In the genomic region with DNA sequence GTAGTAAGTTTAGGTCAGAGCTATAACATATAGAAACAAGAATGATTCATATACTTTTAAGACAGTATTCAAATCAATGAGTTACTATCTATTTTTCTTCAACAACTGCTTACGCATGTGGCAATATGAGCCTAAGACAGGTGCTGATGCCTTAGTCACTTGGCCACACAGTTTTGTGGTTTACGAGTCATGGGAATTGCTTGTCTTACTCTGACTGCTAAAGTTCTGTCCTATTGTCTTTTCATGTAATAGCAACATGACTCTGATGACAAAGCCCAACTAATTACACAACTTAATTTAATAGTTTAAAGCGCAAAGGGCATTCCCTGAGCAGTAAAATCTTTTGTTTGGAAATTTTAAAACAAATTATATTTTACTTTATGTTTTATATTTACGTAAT, we compare ENCODE assay signal across 8 cellular contexts.
A peak's percentile ranks its signal among the peaks of the same experiment; 100 is the strongest.
DNase-seq lines count a peak whose midpoint lies in the region; ATAC-seq and TF ChIP-seq lines count a peak whose summit lies in the region.

No MANE protein-coding gene starts in this region.

- H3K27ac ChIP-seq in HEK293 (ENCODE audit: extremely low read depth, low read depth, low read length) (no peak overlapping the region), RWPE1 (no peak overlapping the region), iPS-20b (ENCODE audit: low read length) (peak overlapping the region; percentile 84), spleen (no peak overlapping the region)

- no peak for TF ChIP-seq POLR2A in spleen (IDR thresholded peaks at IDR 0.05)

- no peak for TF ChIP-seq CTCF in HEK293 (tag by site-specific recombination; IDR thresholded peaks at IDR 0.05)
- TF ChIP-seq CTCF in RWPE1 (conservative IDR thresholded peaks at IDR 0.05; ENCODE audit: low read depth): no peak
- TF ChIP-seq CTCF in spleen (IDR thresholded peaks at IDR 0.05 in 8 of 11, conservative IDR thresholded peaks at IDR 0.05 in 3 of 11): no peak

- peak overlapping the region; percentile 77; the same call in 1 of the 2 replicates for H3K9ac ChIP-seq in iPS-20b (ENCODE audit: low read depth, low read length)

- DNase-seq in ELR (ENCODE audit: low read depth) (peak; percentile 93), RWPE1 (ENCODE audit: low spot score) (peak; percentile 63), left colon (no peak), NCI-H1105 treated with DMSO at 0.1 percent for 48 hours (lab: John Stamatoyannopoulos, UW) (no peak), spleen (no peak)
- no peak for DNase-seq in activated CD8-positive, alpha-beta memory T cell treated with anti-CD3 and anti-CD28 coated beads, Interleukin-2, amount 50 U/mL, for 4 hours

- intact Hi-C loops in left colon (cut with DNase I, micrococcal nuclease) (no loop called here), spleen (cut with DNase I; ENCODE audit: low total_unique reads) (no loop called here)

- POLR2A ChIA-PET in HEK293 (lab: Yijun Ruan, JAX): no interaction called here
- POLR2A ChIA-PET in RWPE1 (lab: Yijun Ruan, JAX; ENCODE audit: low non-redundant PET): no interaction called here

- no peaks in the 10 kb centered on the region for H3K9me3 ChIP-seq in HEK293 (ENCODE audit: control insufficient read depth, insufficient read depth, low read depth, low read length)
- no peaks in the 10 kb centered on the region for H3K9me3 ChIP-seq in iPS-20b (ENCODE audit: insufficient read depth, low read depth, low read length)
- H3K9me3 ChIP-seq in spleen: no peaks in the 10 kb centered on the region

- WGBS in spleen, 5 donors: 86 to 95% (median 87%) methylated on average over 4 of the region's 4 CpGs

- no peak for ATAC-seq in left colon

- H3K36me3 ChIP-seq in HEK293 (ENCODE audit: control insufficient read depth in 2 of 2, insufficient read depth in 1 of 2, low read length in 2 of 2): no peaks in the 10 kb centered on the region
- H3K36me3 ChIP-seq in iPS-20b (ENCODE audit: insufficient read depth, low read depth, low read length): no peaks in the 10 kb centered on the region
- H3K36me3 ChIP-seq in spleen: no peaks in the 10 kb centered on the region

- H3K4me1 ChIP-seq in HEK293 (ENCODE audit: control insufficient read depth, insufficient read depth, low read length): no peaks in the 10 kb centered on the region
- H3K4me1 ChIP-seq in iPS-20b (ENCODE audit: insufficient read depth, low read length): peaks cover 27% of the 10 kb centered on the region; the same call in 1 of the 2 replicates
- no peaks in the 10 kb centered on the region for H3K4me1 ChIP-seq in spleen

- no peaks in the 10 kb centered on the region for H3K27me3 ChIP-seq in iPS-20b (ENCODE audit: insufficient read depth, low read length)
- no peaks in the 10 kb centered on the region for H3K27me3 ChIP-seq in spleen (replicated peaks in 1 of 7)

- H3K4me3 ChIP-seq in HEK293 (ENCODE audit: low read depth, low read length): no peak overlapping the region
- no peak overlapping the region for H3K4me3 ChIP-seq in iPS-20b (ENCODE audit: low read length)
- H3K4me3 ChIP-seq in spleen: no peak overlapping the region

- CTCF ChIA-PET in HEK293 (lab: Yijun Ruan, JAX) (interaction anchor here (0.9 kb wide), 1 partner anchor 10 kb away, joined by 3 read pairs; no protein-coding TSS in a partner anchor), RWPE1 (lab: Yijun Ruan, JAX) (no interaction called here)

TF ChIP-seq in HEK293, 187 proteins besides CTCF, POLR2A, EP300 and RAD21:
- TF ChIP-seq ZNF350 (tag by site-specific recombination; IDR thresholded peaks at IDR 0.05): 0 out of 2 replicates have a peak, but pooled peaks have one; percentile 19
- TF ChIP-seq ZXDB (tag by site-specific recombination; IDR thresholded peaks at IDR 0.05): 0 out of 2 replicates have a peak, but pooled peaks have one; percentile 9
- TF ChIP-seq, protein P1, sequence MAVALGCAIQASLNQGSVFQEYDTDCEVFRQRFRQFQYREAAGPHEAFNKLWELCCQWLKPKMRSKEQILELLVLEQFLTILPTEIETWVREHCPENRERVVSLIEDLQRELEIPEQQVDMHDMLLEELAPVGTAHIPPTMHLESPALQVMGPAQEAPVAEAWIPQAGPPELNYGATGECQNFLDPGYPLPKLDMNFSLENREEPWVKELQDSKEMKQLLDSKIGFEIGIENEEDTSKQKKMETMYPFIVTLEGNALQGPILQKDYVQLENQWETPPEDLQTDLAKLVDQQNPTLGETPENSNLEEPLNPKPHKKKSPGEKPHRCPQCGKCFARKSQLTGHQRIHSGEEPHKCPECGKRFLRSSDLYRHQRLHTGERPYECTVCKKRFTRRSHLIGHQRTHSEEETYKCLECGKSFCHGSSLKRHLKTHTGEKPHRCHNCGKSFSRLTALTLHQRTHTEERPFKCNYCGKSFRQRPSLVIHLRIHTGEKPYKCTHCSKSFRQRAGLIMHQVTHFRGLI (tag by site-specific recombination; IDR thresholded peaks at IDR 0.05): peak; percentile 81; the same call in 1 of the 2 replicates
- TF ChIP-seq KLF16 (tag by site-specific recombination; IDR thresholded peaks at IDR 0.05): no peak
- no peak for TF ChIP-seq KLF9 (tag by site-specific recombination; IDR thresholded peaks at IDR 0.05; ENCODE audit: low read depth)
- 0 out of 2 replicates have a peak, but pooled peaks have one; percentile 45 for TF ChIP-seq ZNF660 (tag by site-specific recombination; IDR thresholded peaks at IDR 0.05)
- TF ChIP-seq ZNF324 (tag by site-specific recombination; IDR thresholded peaks at IDR 0.05): no peak
- peak; percentile 72 for TF ChIP-seq ZNF366 (tag by site-specific recombination; conservative IDR thresholded peaks at IDR 0.05)
- TF ChIP-seq ZNF214 (tag by site-specific recombination; IDR thresholded peaks at IDR 0.05; ENCODE audit: borderline replicate concordance): no peak
- TF ChIP-seq ZNF654 (tag by site-specific recombination; IDR thresholded peaks at IDR 0.05; ENCODE audit: low read depth): no peak
- 0 out of 2 replicates have a peak, but pooled peaks have one; percentile 24 for TF ChIP-seq BCL6B (tag by site-specific recombination; IDR thresholded peaks at IDR 0.05)
- peak; percentile 36; the same call in 1 of the 2 replicates for TF ChIP-seq RBAK (tag by site-specific recombination; IDR thresholded peaks at IDR 0.05)
- 0 out of 2 replicates have a peak, but pooled peaks have one; percentile 15 for TF ChIP-seq FEZF1 (tag by site-specific recombination; IDR thresholded peaks at IDR 0.05)
- no peak for TF ChIP-seq REPIN1 (tag by site-specific recombination; IDR thresholded peaks at IDR 0.05; ENCODE audit: low read depth)
- peak; percentile 32; the same call in 1 of the 2 replicates for TF ChIP-seq SP7 (tag by site-specific recombination; IDR thresholded peaks at IDR 0.05)
- TF ChIP-seq ZNF10 (tag by site-specific recombination; IDR thresholded peaks at IDR 0.05): peak; percentile 27; the same call in 1 of the 2 replicates
TF ChIP-seq in HEK293: peak in this region for 10.

Comparison
In these comparisons a context has a peak if more than half of its experiments do, and no peak if none do; other contexts are left out.
1. DNase-seq: peak in ELR (single experiment) and RWPE1 (single experiment); none in left colon (0 of 2), NCI-H1105 treated with DMSO at 0.1 percent for 48 hours (single experiment), activated CD8-positive, alpha-beta memory T cell treated with anti-CD3 and anti-CD28 coated beads, Interleukin-2, amount 50 U/mL, for 4 hours (single experiment) and spleen (single experiment).